In the genomic region with DNA sequence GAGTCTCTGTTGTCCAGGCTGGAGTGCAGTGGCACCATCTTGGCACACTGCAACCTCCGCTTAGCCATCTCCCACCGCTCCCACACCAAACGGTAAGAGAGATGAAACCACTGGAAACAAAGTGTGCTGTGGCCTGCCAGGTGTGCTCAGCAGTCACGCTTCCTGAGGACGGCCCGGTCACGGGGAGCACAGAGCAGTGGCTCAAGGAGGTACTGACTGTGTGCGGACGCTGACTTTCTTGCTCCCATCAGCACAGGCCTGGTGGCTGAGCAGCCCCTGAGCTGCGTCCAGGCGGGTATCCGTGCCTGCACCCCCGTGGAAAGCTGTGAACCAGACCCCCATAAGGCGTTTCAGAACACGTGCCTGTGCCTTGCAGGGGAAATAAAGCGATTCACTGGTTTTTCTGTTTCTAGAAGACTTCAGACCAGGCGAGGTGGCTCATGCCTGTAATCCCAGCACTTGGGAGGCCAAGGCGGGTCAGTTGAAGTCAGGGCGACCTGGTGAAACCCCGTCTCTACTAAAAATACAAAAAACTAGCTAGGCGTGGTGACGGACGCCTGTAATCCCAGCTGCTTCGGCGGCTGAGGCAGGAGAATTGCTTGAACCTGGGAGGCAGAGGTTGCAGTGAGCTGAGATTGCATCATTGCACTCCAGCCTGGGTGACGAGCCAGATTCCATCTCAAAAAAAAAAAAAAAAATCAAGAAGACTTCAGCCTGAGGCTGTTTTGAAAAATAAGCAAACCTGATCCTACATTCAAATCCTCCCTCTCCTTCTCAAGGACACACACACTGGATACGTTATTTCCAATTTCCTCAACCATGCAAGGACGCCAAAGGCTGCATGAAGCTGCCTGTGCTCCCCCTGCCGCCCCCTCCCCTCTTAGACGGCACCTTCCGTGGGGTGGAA, we compare ENCODE assay signal across 2 cellular contexts.
A peak's percentile ranks its signal among the peaks of the same experiment; 100 is the strongest.
TF ChIP-seq lines count a peak whose summit lies in the region.

No MANE protein-coding gene starts in this region.

TF ChIP-seq in HEK293, 187 proteins besides CTCF, POLR2A, EP300 and RAD21 (continues in another document):
- TF ChIP-seq INSM2 (tag by site-specific recombination; IDR thresholded peaks at IDR 0.05): no peak
- TF ChIP-seq, protein P1, sequence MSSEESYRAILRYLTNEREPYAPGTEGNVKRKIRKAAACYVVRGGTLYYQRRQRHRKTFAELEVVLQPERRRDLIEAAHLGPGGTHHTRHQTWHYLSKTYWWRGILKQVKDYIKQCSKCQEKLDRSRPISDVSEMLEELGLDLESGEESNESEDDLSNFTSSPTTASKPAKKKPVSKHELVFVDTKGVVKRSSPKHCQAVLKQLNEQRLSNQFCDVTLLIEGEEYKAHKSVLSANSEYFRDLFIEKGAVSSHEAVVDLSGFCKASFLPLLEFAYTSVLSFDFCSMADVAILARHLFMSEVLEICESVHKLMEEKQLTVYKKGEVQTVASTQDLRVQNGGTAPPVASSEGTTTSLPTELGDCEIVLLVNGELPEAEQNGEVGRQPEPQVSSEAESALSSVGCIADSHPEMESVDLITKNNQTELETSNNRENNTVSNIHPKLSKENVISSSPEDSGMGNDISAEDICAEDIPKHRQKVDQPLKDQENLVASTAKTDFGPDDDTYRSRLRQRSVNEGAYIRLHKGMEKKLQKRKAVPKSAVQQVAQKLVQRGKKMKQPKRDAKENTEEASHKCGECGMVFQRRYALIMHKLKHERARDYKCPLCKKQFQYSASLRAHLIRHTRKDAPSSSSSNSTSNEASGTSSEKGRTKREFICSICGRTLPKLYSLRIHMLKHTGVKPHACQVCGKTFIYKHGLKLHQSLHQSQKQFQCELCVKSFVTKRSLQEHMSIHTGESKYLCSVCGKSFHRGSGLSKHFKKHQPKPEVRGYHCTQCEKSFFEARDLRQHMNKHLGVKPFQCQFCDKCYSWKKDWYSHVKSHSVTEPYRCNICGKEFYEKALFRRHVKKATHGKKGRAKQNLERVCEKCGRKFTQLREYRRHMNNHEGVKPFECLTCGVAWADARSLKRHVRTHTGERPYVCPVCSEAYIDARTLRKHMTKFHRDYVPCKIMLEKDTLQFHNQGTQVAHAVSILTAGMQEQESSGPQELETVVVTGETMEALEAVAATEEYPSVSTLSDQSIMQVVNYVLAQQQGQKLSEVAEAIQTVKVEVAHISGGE (tag by site-specific recombination; conservative IDR thresholded peaks at IDR 0.05; ENCODE audit: low read depth): no peak
- TF ChIP-seq ZNF221 (tag by site-specific recombination; IDR thresholded peaks at IDR 0.05; ENCODE audit: borderline replicate concordance): no peak
- TF ChIP-seq, protein P2, sequence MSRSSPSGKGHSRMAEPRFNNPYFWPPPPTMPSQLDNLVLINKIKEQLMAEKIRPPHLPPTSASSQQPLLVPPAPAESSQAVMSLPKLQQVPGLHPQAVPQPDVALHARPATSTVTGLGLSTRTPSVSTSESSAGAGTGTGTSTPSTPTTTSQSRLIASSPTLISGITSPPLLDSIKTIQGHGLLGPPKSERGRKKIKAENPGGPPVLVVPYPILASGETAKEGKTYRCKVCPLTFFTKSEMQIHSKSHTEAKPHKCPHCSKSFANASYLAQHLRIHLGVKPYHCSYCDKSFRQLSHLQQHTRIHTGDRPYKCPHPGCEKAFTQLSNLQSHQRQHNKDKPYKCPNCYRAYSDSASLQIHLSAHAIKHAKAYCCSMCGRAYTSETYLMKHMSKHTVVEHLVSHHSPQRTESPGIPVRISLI (tag by site-specific recombination; IDR thresholded peaks at IDR 0.05): no peak
- no peak for TF ChIP-seq ZNF843 (tag by site-specific recombination; IDR thresholded peaks at IDR 0.05)
- no peak for TF ChIP-seq ZNF335 (tag by site-specific recombination; conservative IDR thresholded peaks at IDR 0.05)
- peak; percentile 43; the same call in 1 of the 2 replicates for TF ChIP-seq ZNF324 (tag by site-specific recombination; IDR thresholded peaks at IDR 0.05)
- no peak for TF ChIP-seq ZNF660 (tag by site-specific recombination; IDR thresholded peaks at IDR 0.05)
- no peak for TF ChIP-seq HOXC10 (CRISPR knock-in tag; IDR thresholded peaks at IDR 0.05)
- no peak for TF ChIP-seq ZNF529 (tag by site-specific recombination; IDR thresholded peaks at IDR 0.05; ENCODE audit: insufficient replicate concordance)
- no peak for TF ChIP-seq ZNF121 (tag by site-specific recombination; IDR thresholded peaks at IDR 0.05)
- TF ChIP-seq, protein P3, sequence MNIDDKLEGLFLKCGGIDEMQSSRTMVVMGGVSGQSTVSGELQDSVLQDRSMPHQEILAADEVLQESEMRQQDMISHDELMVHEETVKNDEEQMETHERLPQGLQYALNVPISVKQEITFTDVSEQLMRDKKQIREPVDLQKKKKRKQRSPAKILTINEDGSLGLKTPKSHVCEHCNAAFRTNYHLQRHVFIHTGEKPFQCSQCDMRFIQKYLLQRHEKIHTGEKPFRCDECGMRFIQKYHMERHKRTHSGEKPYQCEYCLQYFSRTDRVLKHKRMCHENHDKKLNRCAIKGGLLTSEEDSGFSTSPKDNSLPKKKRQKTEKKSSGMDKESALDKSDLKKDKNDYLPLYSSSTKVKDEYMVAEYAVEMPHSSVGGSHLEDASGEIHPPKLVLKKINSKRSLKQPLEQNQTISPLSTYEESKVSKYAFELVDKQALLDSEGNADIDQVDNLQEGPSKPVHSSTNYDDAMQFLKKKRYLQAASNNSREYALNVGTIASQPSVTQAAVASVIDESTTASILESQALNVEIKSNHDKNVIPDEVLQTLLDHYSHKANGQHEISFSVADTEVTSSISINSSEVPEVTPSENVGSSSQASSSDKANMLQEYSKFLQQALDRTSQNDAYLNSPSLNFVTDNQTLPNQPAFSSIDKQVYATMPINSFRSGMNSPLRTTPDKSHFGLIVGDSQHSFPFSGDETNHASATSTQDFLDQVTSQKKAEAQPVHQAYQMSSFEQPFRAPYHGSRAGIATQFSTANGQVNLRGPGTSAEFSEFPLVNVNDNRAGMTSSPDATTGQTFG (tag by site-specific recombination; IDR thresholded peaks at IDR 0.05; ENCODE audit: borderline replicate concordance): no peak

TF ChIP-seq in HepG2, 621 proteins besides CTCF, POLR2A, EP300 and RAD21 (continued from another document and continues in another):
- TF ChIP-seq ZBTB37 (CRISPR knock-in tag; IDR thresholded peaks at IDR 0.05) (no peak), FOSL1 (CRISPR knock-in tag; IDR thresholded peaks at IDR 0.05; ENCODE audit: borderline replicate concordance) (no peak), ZNF263 (CRISPR knock-in tag; IDR thresholded peaks at IDR 0.05) (no peak), CEBPG (CRISPR knock-in tag; IDR thresholded peaks at IDR 0.05) (peak; percentile 63), KMT2A (CRISPR knock-in tag; IDR thresholded peaks at IDR 0.05) (no peak), IKZF4 (CRISPR knock-in tag; IDR thresholded peaks at IDR 0.05; ENCODE audit: borderline replicate concordance, low read depth, not compliant biosample characterization) (no peak), ZNF382 (CRISPR knock-in tag; IDR thresholded peaks at IDR 0.05; ENCODE audit: borderline replicate concordance) (no peak), ZNF224 (CRISPR knock-in tag; IDR thresholded peaks at IDR 0.05) (no peak), FOXM1 (CRISPR knock-in tag; IDR thresholded peaks at IDR 0.05) (no peak), ETV5 (CRISPR knock-in tag; IDR thresholded peaks at IDR 0.05; ENCODE audit: borderline replicate concordance) (no peak), KLF6 (CRISPR knock-in tag; IDR thresholded peaks at IDR 0.05) (no peak), ATF7 (IDR thresholded peaks at IDR 0.05) (0 out of 2 replicates have a peak, but pooled peaks have one; percentile 50), ATF7 (CRISPR knock-in tag; IDR thresholded peaks at IDR 0.05) (no peak), ZBTB3 (CRISPR knock-in tag; IDR thresholded peaks at IDR 0.05; ENCODE audit: borderline replicate concordance, low read depth) (no peak), RARA (CRISPR knock-in tag; IDR thresholded peaks at IDR 0.05) (no peak), KIAA2018 (CRISPR knock-in tag; IDR thresholded peaks at IDR 0.05; ENCODE audit: borderline replicate concordance) (no peak), NR3C1 (CRISPR knock-in tag; IDR thresholded peaks at IDR 0.05) (no peak), POLR2AphosphoS5 (IDR thresholded peaks at IDR 0.05; ENCODE audit: low read depth, low read length) (no peak), ATF4 (CRISPR knock-in tag; IDR thresholded peaks at IDR 0.05) (peak in 1 of 2 experiments; percentile 76; a peak in 2 of 4 replicates), ZNF547 (CRISPR knock-in tag; IDR thresholded peaks at IDR 0.05) (no peak), ZBTB33 (CRISPR knock-in tag; IDR thresholded peaks at IDR 0.05) (no peak), SATB2 (CRISPR knock-in tag; IDR thresholded peaks at IDR 0.05) (no peak), ZNF331 (CRISPR knock-in tag; IDR thresholded peaks at IDR 0.05) (no peak)
- TF ChIP-seq, protein P4, sequence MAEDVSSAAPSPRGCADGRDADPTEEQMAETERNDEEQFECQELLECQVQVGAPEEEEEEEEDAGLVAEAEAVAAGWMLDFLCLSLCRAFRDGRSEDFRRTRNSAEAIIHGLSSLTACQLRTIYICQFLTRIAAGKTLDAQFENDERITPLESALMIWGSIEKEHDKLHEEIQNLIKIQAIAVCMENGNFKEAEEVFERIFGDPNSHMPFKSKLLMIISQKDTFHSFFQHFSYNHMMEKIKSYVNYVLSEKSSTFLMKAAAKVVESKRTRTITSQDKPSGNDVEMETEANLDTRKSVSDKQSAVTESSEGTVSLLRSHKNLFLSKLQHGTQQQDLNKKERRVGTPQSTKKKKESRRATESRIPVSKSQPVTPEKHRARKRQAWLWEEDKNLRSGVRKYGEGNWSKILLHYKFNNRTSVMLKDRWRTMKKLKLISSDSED (CRISPR knock-in tag; IDR thresholded peaks at IDR 0.05): no peak
